ENCODE assay signal across 12 cellular contexts in genomic region chr11:85752201-85752889, GRCh38. TPM values are rescaled to one million over a fixed set of nuclear protein-coding genes. Genes with fewer than 3 reads are reported as not detected.
DNase-seq lines count a peak whose midpoint lies in the region; ATAC-seq and TF ChIP-seq lines count a peak whose summit lies in the region.
"Had no signal": no experiment of that assay in that cellular context is flagged by ENCODE, and none has a peak within 500 bp of the region (broad histone marks: within the 10 kb centered on the region; RNA-seq: fewer than 3 reads in every experiment).

No MANE protein-coding gene starts in this region.

- H3K9ac ChIP-seq in MM.1S (ENCODE audit: low read length): no peak overlapping the region

- H3K4me1 Mint-ChIP-seq in activated CD8-positive, alpha-beta T cell treated with anti-CD3 and anti-CD28 coated beads, Interleukin-2, amount 10 ng/mL, durations not matched to agents 7 days and 5 days (ENCODE audit: low read depth): peaks cover 94% of the 10 kb centered on the region

- peaks cover 64% of the 10 kb centered on the region for H3K36me3 Mint-ChIP-seq in activated CD8-positive, alpha-beta T cell treated with anti-CD3 and anti-CD28 coated beads, Interleukin-2, amount 10 ng/mL, durations not matched to agents 7 days and 5 days (ENCODE audit: low read depth)

- peak overlapping the region; percentile 55 for H3K27ac ChIP-seq in thymus (ENCODE audit: low read depth)
- no peak overlapping the region for H3K27ac ChIP-seq in MM.1S (ENCODE audit: low read length)

- no peak overlapping the region for H3K4me2 ChIP-seq in MM.1S (ENCODE audit: low read depth, low read length)

- POLR2A ChIA-PET in activated CD8-positive, alpha-beta T cell treated with anti-CD3 and anti-CD28 coated beads, Interleukin-2, amount 10 ng/mL, durations not matched to agents 7 days and 5 days (lab: Charles Lee): interaction anchor here (1.5 to 2.1 kb wide), 4 partner anchors 9 to 105 kb away, joined by 4 to 7 read pairs (median 6); partner anchors contain the start of genes CREBZF and TMEM126A

- no peaks in the 10 kb centered on the region for H3K27me3 Mint-ChIP-seq in activated CD8-positive, alpha-beta T cell treated with anti-CD3 and anti-CD28 coated beads, Interleukin-2, amount 10 ng/mL, durations not matched to agents 7 days and 5 days (ENCODE audit: low read depth)

- no peaks in the 10 kb centered on the region for H3K9me3 Mint-ChIP-seq in activated CD8-positive, alpha-beta T cell treated with anti-CD3 and anti-CD28 coated beads, Interleukin-2, amount 10 ng/mL, durations not matched to agents 7 days and 5 days (ENCODE audit: insufficient read depth)
- H3K9me3 Mint-ChIP-seq: nephron progenitor cell had no signal

- H3K79me2 ChIP-seq in MM.1S (ENCODE audit: low read length): no peaks in the 10 kb centered on the region

- CTCF ChIA-PET in activated CD8-positive, alpha-beta T cell treated with anti-CD3 and anti-CD28 coated beads, Interleukin-2, amount 10 ng/mL, durations not matched to agents 7 days and 5 days (lab: Charles Lee): interaction anchor here (0.8 to 1.9 kb wide), 5 partner anchors 8 to 102 kb away, joined by 3 to 8 read pairs (median 4); no protein-coding TSS in a partner anchor

- H3K4me3 ChIP-seq in thymus (ENCODE audit: low read length): no peak overlapping the region
- H3K4me3 ChIP-seq in MM.1S (ENCODE audit: low read length): no peak overlapping the region

- peak; percentile 12 for DNase-seq in stimulated activated CD4-positive, alpha-beta T cell treated with anti-CD3 and anti-CD28 coated beads, Interleukin-4, amount 100 ng/mL, for 24 hours
- DNase-seq in stimulated activated CD4-positive, alpha-beta T cell treated with anti-CD3 and anti-CD28 coated beads, Interleukin-4, amount 100 ng/mL, for 1 hour: no peak
- peak; percentile 53 for DNase-seq in activated CD8-positive, alpha-beta T cell treated with anti-CD3 and anti-CD28 coated beads, Interleukin-2, amount 10 ng/mL, durations not matched to agents 7 days and 5 days
- DNase-seq in effector CD4-positive, alpha-beta T cell: peak; percentile 32
- DNase-seq in MM.1S: no peak
- no peak for DNase-seq in GM13976 (ENCODE audit: low spot score)
- DNase-seq in NK-92 (lab: John Stamatoyannopoulos, UW; ENCODE audit: unreplicated experiment): no peak
- DNase-seq: Calu3, NCI-H1417, NCI-H2227 treated with DMSO at 0.1 percent for 48 hours, nephron progenitor cell had no signal

- H3F3A ChIP-seq in MM.1S (ENCODE audit: insufficient read depth, low read length): no peaks in the 10 kb centered on the region

- in situ Hi-C loops in GM13976 (cut with MboI; ENCODE audit: low sequenced_read_pairs, unreplicated experiment): no loop called here

- no peak overlapping the region for H2AFZ ChIP-seq in MM.1S (ENCODE audit: low read length)

- H3K4me1 ChIP-seq in thymus (ENCODE audit: control insufficient read depth, insufficient read depth, low read length) (peaks cover 13% of the 10 kb centered on the region), MM.1S (ENCODE audit: low read length) (no peaks in the 10 kb centered on the region)

- H3K9me3 ChIP-seq in thymus (ENCODE audit: control insufficient read depth): no peaks in the 10 kb centered on the region
- H3K9me3 ChIP-seq in MM.1S (replicated peaks; ENCODE audit: insufficient read depth, low read length): no peaks in the 10 kb centered on the region

- H3K9me2 ChIP-seq in MM.1S (replicated peaks; ENCODE audit: insufficient read depth, low read length): no peaks in the 10 kb centered on the region

- no peaks in the 10 kb centered on the region for H4K20me1 ChIP-seq in MM.1S (ENCODE audit: insufficient read depth, low read length)

- H3K27ac Mint-ChIP-seq in activated CD8-positive, alpha-beta T cell treated with anti-CD3 and anti-CD28 coated beads, Interleukin-2, amount 10 ng/mL, durations not matched to agents 7 days and 5 days: peak overlapping the region; percentile 96
- H3K27ac Mint-ChIP-seq: nephron progenitor cell had no signal

- H3K4me3 Mint-ChIP-seq in activated CD8-positive, alpha-beta T cell treated with anti-CD3 and anti-CD28 coated beads, Interleukin-2, amount 10 ng/mL, durations not matched to agents 7 days and 5 days: peak overlapping the region; percentile 57
- H3K4me3 Mint-ChIP-seq: nephron progenitor cell had no signal

- H3K36me3 ChIP-seq in thymus (ENCODE audit: control insufficient read depth, insufficient read depth) (no peaks in the 10 kb centered on the region), MM.1S (replicated peaks; ENCODE audit: insufficient read depth, low read length) (no peaks in the 10 kb centered on the region)

- TF ChIP-seq CTCF in MM.1S (IDR thresholded peaks at IDR 0.05; ENCODE audit: low read length) (no peak), GM13976 (IDR thresholded peaks at IDR 0.05; ENCODE audit: borderline replicate concordance, control extremely low read depth, extremely low read depth, insufficient read depth, missing control alignments) (no peak)

- WGBS in thymus: 46% methylated on average over 4 of the region's 4 CpGs

- H3K27me3 ChIP-seq in thymus (ENCODE audit: control insufficient read depth, insufficient read depth) (peaks cover 49% of the 10 kb centered on the region), MM.1S (replicated peaks; ENCODE audit: insufficient read depth, low read length) (no peaks in the 10 kb centered on the region)

- peak; percentile 52 for ATAC-seq in activated CD8-positive, alpha-beta T cell treated with anti-CD3 and anti-CD28 coated beads, Interleukin-2, amount 10 ng/mL, durations not matched to agents 7 days and 5 days

RNA-seq across cellular contexts. Expression of gene SYTL2, which starts 58.6 kb away (rescaled TPM):
- total RNA-seq in activated CD8-positive, alpha-beta T cell treated with anti-CD3 and anti-CD28 coated beads, Interleukin-2, amount 10 ng/mL, durations not matched to agents 7 days and 5 days: 10 to 100 TPM; 29.3 to 31.2 TPM
- 22.2 TPM for polyA plus RNA-seq in thymus

Comparison
In these comparisons a context has a peak if more than half of its experiments do, and no peak if none do; other contexts are left out.
1. DNase-seq: peak in stimulated activated CD4-positive, alpha-beta T cell treated with anti-CD3 and anti-CD28 coated beads, Interleukin-4, amount 100 ng/mL, for 24 hours (single experiment), activated CD8-positive, alpha-beta T cell treated with anti-CD3 and anti-CD28 coated beads, Interleukin-2, amount 10 ng/mL, durations not matched to agents 7 days and 5 days (single experiment) and effector CD4-positive, alpha-beta T cell (single experiment); none in stimulated activated CD4-positive, alpha-beta T cell treated with anti-CD3 and anti-CD28 coated beads, Interleukin-4, amount 100 ng/mL, for 1 hour (single experiment), MM.1S (single experiment), GM13976 (single experiment) and NK-92 (single experiment).